23 cellular contexts compared by ENCODE assay signal in the genomic region with DNA sequence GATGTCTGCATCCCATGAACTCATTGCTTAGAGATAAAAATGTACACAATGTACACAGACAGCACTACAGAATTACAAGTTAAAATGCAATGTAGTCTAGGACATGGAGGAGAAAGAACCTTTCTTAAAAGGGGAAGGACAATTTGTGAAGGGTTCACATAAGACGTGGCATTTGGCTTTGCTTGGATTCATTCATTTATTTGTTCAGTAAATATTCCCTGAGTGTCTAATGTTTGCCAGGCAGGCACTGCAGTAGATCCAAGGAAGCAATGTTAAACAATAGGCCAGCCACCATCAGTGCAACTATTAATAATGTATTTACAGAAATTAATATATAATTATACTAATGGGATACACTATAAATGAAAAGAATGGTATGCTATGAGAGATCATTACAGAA.
"Had no signal": no experiment of that assay in that cellular context is flagged by ENCODE, and none has a peak within 500 bp of the region (broad histone marks: within the 10 kb centered on the region; RNA-seq: fewer than 3 reads in every experiment).

No MANE protein-coding gene starts in this region.

- H3K9me3 ChIP-seq: esophagus muscularis mucosa, gastrocnemius medialis, heart right ventricle, left ventricle myocardium inferior, lower lobe of right lung, pancreas, stomach, thoracic aorta, transverse colon had no signal

- H3K9me3 Mint-ChIP-seq: mesothelial cell of epicardium, neural crest cell had no signal

- ATAC-seq: effector memory CD8-positive, alpha-beta T cell; gastrocnemius medialis; heart right ventricle; left cardiac atrium; lower lobe of right lung; natural killer cell; right cardiac atrium had no signal

- H3K36me3 ChIP-seq: esophagus muscularis mucosa, gastrocnemius medialis, heart right ventricle, left ventricle myocardium inferior, lower lobe of right lung, pancreas, stomach, thoracic aorta, transverse colon had no signal

- H3K27me3 Mint-ChIP-seq: effector memory CD8-positive, alpha-beta T cell; memory B cell; progenitor cell of endocrine pancreas had no signal

- H3K27ac Mint-ChIP-seq: effector memory CD8-positive, alpha-beta T cell; memory B cell; mesothelial cell of epicardium; natural killer cell; progenitor cell of endocrine pancreas had no signal

- H3K27ac ChIP-seq: epithelial cell of prostate, esophagus muscularis mucosa, gastrocnemius medialis, heart right ventricle, left ventricle myocardium inferior, lower lobe of right lung, pancreas, stomach, thoracic aorta, transverse colon had no signal

- H3K4me1 Mint-ChIP-seq: memory B cell, mesothelial cell of epicardium, natural killer cell had no signal

- H3K4me3 Mint-ChIP-seq: effector memory CD8-positive, alpha-beta T cell; memory B cell; mesothelial cell of epicardium; natural killer cell; neural crest cell had no signal

- H3K4me3 ChIP-seq: esophagus muscularis mucosa, gastrocnemius medialis, heart right ventricle, left ventricle myocardium inferior, lower lobe of right lung, pancreas, stomach, thoracic aorta, transverse colon had no signal

- H3K4me1 ChIP-seq: esophagus muscularis mucosa, gastrocnemius medialis, heart right ventricle, left ventricle myocardium inferior, lower lobe of right lung, pancreas, stomach, transverse colon had no signal

- H3K36me3 Mint-ChIP-seq: memory B cell, mesothelial cell of epicardium, natural killer cell had no signal

- DNase-seq: effector memory CD8-positive, alpha-beta T cell; gastrocnemius medialis; heart right ventricle; hypothalamus; left cardiac atrium; left ventricle myocardium inferior; lower lobe of right lung; natural killer cell; pancreas; right cardiac atrium; small intestine; stimulated activated CD4-positive, alpha-beta T cell treated with anti-CD3 and anti-CD28 coated beads, Interleukin-12 subunit alpha, Interleukin-12 subunit beta, amount 100 ng/mL, for 4 hours; stimulated activated naive CD4-positive, alpha-beta T cell; stomach; substantia nigra; transverse colon had no signal

- H3K27me3 ChIP-seq: esophagus muscularis mucosa, gastrocnemius medialis, heart right ventricle, pancreas, stomach, transverse colon had no signal
